Comparison of ENCODE assay signal across 32 cellular contexts in the genomic region with DNA sequence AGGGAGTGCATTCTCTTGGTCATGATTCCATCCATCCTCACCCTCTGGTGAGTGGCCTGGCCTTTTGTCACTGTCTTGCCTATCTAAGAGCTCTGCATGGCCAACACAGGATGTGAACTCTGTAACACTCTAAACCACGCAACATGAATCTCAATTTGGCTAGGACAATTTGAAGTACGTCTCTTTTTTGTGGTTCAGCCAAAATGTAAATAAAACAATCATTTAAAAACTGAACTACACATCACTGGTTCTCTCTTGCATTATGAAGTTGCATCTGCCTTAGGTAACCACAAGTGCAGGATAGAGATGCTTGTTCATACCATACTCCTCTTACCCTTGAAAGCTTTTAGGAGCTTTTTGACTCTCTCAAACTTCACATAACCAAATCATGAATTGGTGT. TPM values are rescaled to one million over a fixed set of nuclear protein-coding genes. Genes with fewer than 3 reads are reported as not detected.
A peak's percentile ranks its signal among the peaks of the same experiment; 100 is the strongest.
DNase-seq lines count a peak whose midpoint lies in the region; ATAC-seq and TF ChIP-seq lines count a peak whose summit lies in the region.
"Had no signal": no experiment of that assay in that cellular context is flagged by ENCODE, and none has a peak within 500 bp of the region (broad histone marks: within the 10 kb centered on the region; RNA-seq: fewer than 3 reads in every experiment).

No MANE protein-coding gene starts in this region.

- H3K27ac Mint-ChIP-seq in activated CD4-positive, alpha-beta T cell treated with anti-CD3 and anti-CD28 coated beads for 36 hours = no peak overlapping the region
- peak overlapping the region; percentile 47 for H3K27ac Mint-ChIP-seq in CD8-positive, alpha-beta T cell

- no peaks in the 10 kb centered on the region for H3K9me3 Mint-ChIP-seq in activated CD4-positive, alpha-beta T cell treated with anti-CD3 and anti-CD28 coated beads for 36 hours (ENCODE audit: low read depth)
- no peaks in the 10 kb centered on the region for H3K9me3 Mint-ChIP-seq in CD8-positive, alpha-beta T cell
- H3K9me3 Mint-ChIP-seq: naive thymus-derived CD8-positive, alpha-beta T cell had no signal

- TF ChIP-seq EP300 in esophagus muscularis mucosa (IDR thresholded peaks at IDR 0.05) = no peak

- TF ChIP-seq POLR2A in esophagus muscularis mucosa (IDR thresholded peaks at IDR 0.05; ENCODE audit: low read depth) = no peak

- peaks cover 4% of the 10 kb centered on the region for H3K4me1 ChIP-seq in CD8-positive, alpha-beta T cell (ENCODE audit: insufficient read depth, low read length)
- H3K4me1 ChIP-seq in OCI-LY3 (ENCODE audit: low read length) (peaks cover 19% of the 10 kb centered on the region), esophagus muscularis mucosa (peaks cover 0 to 16% (median 12%) of the 10 kb centered on the region in 4 donors)
- H3K4me1 ChIP-seq: colonic mucosa had no signal

- no peak for TF ChIP-seq CTCF in CD8-positive, alpha-beta T cell (IDR thresholded peaks at IDR 0.05)
- no peak for TF ChIP-seq CTCF in OCI-LY3 (IDR thresholded peaks at IDR 0.05; ENCODE audit: low read depth, low read length)
- no peak for TF ChIP-seq CTCF in esophagus muscularis mucosa (IDR thresholded peaks at IDR 0.05)

- no peak overlapping the region for H2AFZ ChIP-seq in OCI-LY3 (ENCODE audit: low read depth, low read length)

- H4K20me1 ChIP-seq in OCI-LY3 (ENCODE audit: insufficient read depth, low read length) = no peaks in the 10 kb centered on the region

- H3K4me1 Mint-ChIP-seq in activated CD4-positive, alpha-beta T cell treated with anti-CD3 and anti-CD28 coated beads for 36 hours = peaks cover 12% of the 10 kb centered on the region
- H3K4me1 Mint-ChIP-seq in CD8-positive, alpha-beta T cell (ENCODE audit: low read depth) = peaks cover 11% of the 10 kb centered on the region

- H3K4me2 ChIP-seq in OCI-LY3 (ENCODE audit: low read length) = peak overlapping the region; percentile 11; the same call in 1 of the 2 replicates

- ATAC-seq in activated CD4-positive, alpha-beta T cell treated with anti-CD3 and anti-CD28 coated beads for 36 hours = peak; percentile 93
- ATAC-seq in CD8-positive, alpha-beta T cell = peak; percentile 46
- no peak for ATAC-seq in GM21786 (IDR thresholded peaks at IDR 0.05; ENCODE audit: unreplicated experiment)

- H3K4me3 ChIP-seq in CD8-positive, alpha-beta T cell (ENCODE audit: low read depth, low read length) = no peak overlapping the region
- H3K4me3 ChIP-seq in OCI-LY3 (ENCODE audit: low read length) (no peak overlapping the region), esophagus muscularis mucosa (no peak overlapping the region)
- H3K4me3 ChIP-seq: colonic mucosa, skin epidermis had no signal

- H3K36me3 Mint-ChIP-seq in activated CD4-positive, alpha-beta T cell treated with anti-CD3 and anti-CD28 coated beads for 36 hours (ENCODE audit: low read depth) = no peaks in the 10 kb centered on the region
- H3K36me3 Mint-ChIP-seq in CD8-positive, alpha-beta T cell = no peaks in the 10 kb centered on the region
- H3K36me3 Mint-ChIP-seq: naive thymus-derived CD8-positive, alpha-beta T cell had no signal

- H3K27me3 ChIP-seq in CD8-positive, alpha-beta T cell (ENCODE audit: insufficient read depth, low read length) = no peaks in the 10 kb centered on the region
- H3K27me3 ChIP-seq in OCI-LY3 (ENCODE audit: low read depth, low read length) (peaks cover 37% of the 10 kb centered on the region), esophagus muscularis mucosa (no peaks in the 10 kb centered on the region)
- H3K27me3 ChIP-seq: colonic mucosa had no signal

- CTCF ChIA-PET in activated CD4-positive, alpha-beta T cell treated with anti-CD3 and anti-CD28 coated beads for 36 hours (lab: Charles Lee) = interaction anchor here (0.7 to 1.4 kb wide), 4 partner anchors 55 to 187 kb away, joined by 3 to 4 read pairs (median 3); a partner anchor contains a TSS
- CTCF ChIA-PET in CD8-positive, alpha-beta T cell (lab: Charles Lee) = interaction anchor here (1.1 to 1.7 kb wide), 3 partner anchors 11 to 102 kb away, joined by 3 to 5 read pairs (median 4); no protein-coding TSS in a partner anchor

- intact Hi-C loops in activated CD4-positive, alpha-beta T cell treated with anti-CD3 and anti-CD28 coated beads for 36 hours (cut with DNase I, micrococcal nuclease) = loop anchor here (1.0 to 2.0 kb wide), 3 partner anchors 25 to 101 kb away; a partner anchor contains a TSS
- intact Hi-C loops in CD8-positive, alpha-beta T cell (cut with DNase I, micrococcal nuclease) = no loop called here
- intact Hi-C loops in esophagus muscularis mucosa (cut with DNase I) = no loop called here

- H3K36me3 ChIP-seq in CD8-positive, alpha-beta T cell (ENCODE audit: insufficient read depth, low read length) = no peaks in the 10 kb centered on the region
- H3K36me3 ChIP-seq in OCI-LY3 (replicated peaks; ENCODE audit: low read depth, low read length) (no peaks in the 10 kb centered on the region), esophagus muscularis mucosa (no peaks in the 10 kb centered on the region)
- H3K36me3 ChIP-seq: colonic mucosa had no signal

- DNase-seq in activated CD4-positive, alpha-beta T cell treated with anti-CD3 and anti-CD28 coated beads for 36 hours = no peak
- no peak for DNase-seq in activated CD4-positive, alpha-beta T cell treated with anti-CD3 and anti-CD28 coated beads, Interleukin-2, amount 50 U/mL, for 4 hours
- no peak for DNase-seq in CD8-positive, alpha-beta T cell
- DNase-seq in esophagus muscularis mucosa (ENCODE audit: extremely low spot score) (peak; percentile 1), HK-2 (ENCODE audit: unreplicated experiment) (no peak), iPS-NIHi11 (ENCODE audit: low spot score) (no peak)
- DNase-seq: activated CD4-positive, alpha-beta T cell treated with anti-CD3 and anti-CD28 coated beads for 48 hours; activated naive CD4-positive, alpha-beta T cell; activated T-cell treated with anti-CD3 and anti-CD28 coated beads for 4 hours; anterior cingulate cortex; colonic mucosa; effector CD8-positive, alpha-beta T cell; EL; H7; kidney; naive thymus-derived CD8-positive, alpha-beta T cell; NCI-H1105; NCI-H1930; NCI-H2227 treated with DMSO at 0.1 percent for 48 hours; NCI-H69; retina; trophoblast cell had no signal

- H3K9ac ChIP-seq in OCI-LY3 (ENCODE audit: low read length) = no peak overlapping the region

- H3K27ac ChIP-seq in CD8-positive, alpha-beta T cell (ENCODE audit: low read depth, low read length) = no peak overlapping the region
- H3K27ac ChIP-seq in OCI-LY3 (ENCODE audit: low read length) (no peak overlapping the region), esophagus muscularis mucosa (replicated peaks in 1 of 4) (no peak overlapping the region)
- H3K27ac ChIP-seq: colonic mucosa, skin epidermis had no signal

- H3K4me3 Mint-ChIP-seq in activated CD4-positive, alpha-beta T cell treated with anti-CD3 and anti-CD28 coated beads for 36 hours = no peak overlapping the region
- H3K4me3 Mint-ChIP-seq in CD8-positive, alpha-beta T cell = no peak overlapping the region
- H3K4me3 Mint-ChIP-seq: naive thymus-derived CD8-positive, alpha-beta T cell had no signal

- no peaks in the 10 kb centered on the region for H3K79me2 ChIP-seq in OCI-LY3 (ENCODE audit: low read length)

- H3K9me3 ChIP-seq in CD8-positive, alpha-beta T cell (ENCODE audit: low read length) = no peaks in the 10 kb centered on the region
- H3K9me3 ChIP-seq in OCI-LY3 (ENCODE audit: insufficient read depth, low read length) = no peaks in the 10 kb centered on the region
- no peaks in the 10 kb centered on the region for H3K9me3 ChIP-seq in esophagus muscularis mucosa
- H3K9me3 ChIP-seq: colonic mucosa had no signal

- 78% methylated on average over 2 of the region's 2 CpGs for WGBS in esophagus muscularis mucosa

- peaks cover 39% of the 10 kb centered on the region for H3K27me3 Mint-ChIP-seq in activated CD4-positive, alpha-beta T cell treated with anti-CD3 and anti-CD28 coated beads for 36 hours
- H3K27me3 Mint-ChIP-seq in CD8-positive, alpha-beta T cell (ENCODE audit: low read depth) = peaks cover 3% of the 10 kb centered on the region

- POLR2A ChIA-PET in activated CD4-positive, alpha-beta T cell treated with anti-CD3 and anti-CD28 coated beads for 36 hours (lab: Charles Lee) = interaction anchor here (0.8 to 1.5 kb wide), 2 partner anchors 10 to 100 kb away, joined by 4 to 8 read pairs; a partner anchor contains a TSS
- POLR2A ChIA-PET in CD8-positive, alpha-beta T cell (lab: Charles Lee) = interaction anchor here (0.9 to 1.1 kb wide), 3 partner anchors 9 to 166 kb away, joined by 3 read pairs; no protein-coding TSS in a partner anchor

RNA-seq across cellular contexts. Expression of a gene that starts 27.3 kb away (rescaled TPM):
- not detected for total RNA-seq in activated CD4-positive, alpha-beta T cell treated with anti-CD3 and anti-CD28 coated beads for 36 hours
- not detected for total RNA-seq in CD8-positive, alpha-beta T cell
- total RNA-seq in esophagus muscularis mucosa = not detected
- total RNA-seq: A172; bronchial epithelial cell; colonic mucosa; epithelial cell of proximal tubule; H7; kidney; naive thymus-derived CD8-positive, alpha-beta T cell; osteoblast; RPMI7951; SK-MEL-5; subcutaneous adipose tissue had no signal

Comparison
In these comparisons a context has a peak if more than half of its experiments do, and no peak if none do; other contexts are left out.
1. intact Hi-C loops: an anchor here in activated CD4-positive, alpha-beta T cell treated with anti-CD3 and anti-CD28 coated beads for 36 hours (1.0 to 2.0 kb wide); none called in CD8-positive, alpha-beta T cell and esophagus muscularis mucosa.